In the genomic region with DNA sequence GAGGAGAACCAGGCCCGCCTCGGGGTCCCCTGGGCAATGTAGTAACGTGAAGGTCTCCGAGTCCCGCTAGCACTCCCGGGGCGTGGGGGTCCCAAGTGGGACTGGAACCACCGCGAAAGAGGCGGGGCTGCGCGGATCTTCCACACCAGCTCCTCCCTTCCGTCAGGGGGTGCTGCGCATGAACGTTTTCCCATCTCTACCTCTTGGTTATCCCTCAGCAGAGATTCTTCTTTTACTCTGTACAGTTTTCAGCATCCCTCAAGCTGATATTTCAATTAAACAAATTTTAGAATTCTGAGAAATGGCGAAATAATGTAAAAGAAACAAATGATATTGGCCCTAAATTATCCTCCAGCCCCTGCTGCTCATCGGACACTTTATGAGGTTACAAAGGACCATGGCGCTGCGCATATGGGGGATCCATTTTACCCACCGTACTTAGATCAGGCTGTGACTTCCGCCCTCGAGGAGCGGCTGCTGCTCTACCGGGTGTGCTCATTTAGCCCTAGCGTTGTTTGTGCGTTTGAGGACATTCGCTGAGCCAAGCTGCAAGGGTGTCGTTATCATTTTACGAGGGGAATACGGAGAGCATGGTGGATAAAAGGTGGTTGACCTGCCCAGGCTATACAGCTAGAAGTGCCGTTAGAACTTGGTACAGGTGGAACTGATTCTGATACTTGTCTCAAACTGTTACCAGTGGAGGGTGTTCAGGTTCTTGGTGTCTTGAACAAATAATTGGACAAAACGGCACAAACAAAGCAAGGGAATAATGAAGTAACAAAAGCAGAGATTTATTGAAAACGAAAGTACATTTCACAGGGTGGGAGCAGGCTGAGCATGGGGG, we compare ENCODE assay signal across 1 cellular context.
TF ChIP-seq lines count a peak whose summit lies in the region.

No MANE protein-coding gene starts in this region.

TF ChIP-seq in K562, 482 proteins besides CTCF, POLR2A, EP300 and RAD21 (continued from another document and continues in another):
- TF ChIP-seq, protein P1, sequence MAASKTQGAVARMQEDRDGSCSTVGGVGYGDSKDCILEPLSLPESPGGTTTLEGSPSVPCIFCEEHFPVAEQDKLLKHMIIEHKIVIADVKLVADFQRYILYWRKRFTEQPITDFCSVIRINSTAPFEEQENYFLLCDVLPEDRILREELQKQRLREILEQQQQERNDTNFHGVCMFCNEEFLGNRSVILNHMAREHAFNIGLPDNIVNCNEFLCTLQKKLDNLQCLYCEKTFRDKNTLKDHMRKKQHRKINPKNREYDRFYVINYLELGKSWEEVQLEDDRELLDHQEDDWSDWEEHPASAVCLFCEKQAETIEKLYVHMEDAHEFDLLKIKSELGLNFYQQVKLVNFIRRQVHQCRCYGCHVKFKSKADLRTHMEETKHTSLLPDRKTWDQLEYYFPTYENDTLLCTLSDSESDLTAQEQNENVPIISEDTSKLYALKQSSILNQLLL (CRISPR knock-in tag; IDR thresholded peaks at IDR 0.05; ENCODE audit: borderline replicate concordance): no peak
- TF ChIP-seq SMAD1 (IDR thresholded peaks at IDR 0.05; ENCODE audit: low read depth, low read length, partially characterized antibody) (no peak), ILF3 (IDR thresholded peaks at IDR 0.05; ENCODE audit: borderline replicate concordance) (no peak), JUN (IDR thresholded peaks at IDR 0.05; ENCODE audit: borderline replicate concordance, low read depth, low read length) (no peak), JUN (CRISPR knock-in tag; IDR thresholded peaks at IDR 0.05; ENCODE audit: borderline replicate concordance) (no peak), DACH1 (IDR thresholded peaks at IDR 0.05; ENCODE audit: partially characterized antibody) (no peak), FIP1L1 (IDR thresholded peaks at IDR 0.05; ENCODE audit: low read depth, low read length, poor library complexity, severe bottlenecking) (no peak), SMAD2 (IDR thresholded peaks at IDR 0.05; ENCODE audit: low read depth, low read length) (no peak), KLF6 (CRISPR knock-in tag; IDR thresholded peaks at IDR 0.05; ENCODE audit: borderline replicate concordance) (no peak), PHF8 (IDR thresholded peaks at IDR 0.05; ENCODE audit: borderline replicate concordance, low read length) (peak; percentile 9; the same call in 1 of the 2 replicates), ZNF232 (CRISPR knock-in tag; IDR thresholded peaks at IDR 0.05) (no peak), CREB1 (IDR thresholded peaks at IDR 0.05) (no peak), CREB1 (CRISPR knock-in tag; IDR thresholded peaks at IDR 0.05) (peak; percentile 19; the same call in 1 of the 2 replicates), SP2 (IDR thresholded peaks at IDR 0.05; ENCODE audit: extremely low read depth, low read depth, low read length, poor library complexity, severe bottlenecking) (no peak), ZBTB7A (IDR thresholded peaks at IDR 0.05; ENCODE audit: borderline replicate concordance, control insufficient read depth, low read depth, low read length) (peak; percentile 82; the same call in 1 of the 2 replicates), HDAC6 (IDR thresholded peaks at IDR 0.05; ENCODE audit: low read depth, low read length) (no peak), CEBPB (tag; IDR thresholded peaks at IDR 0.05) (no peak), BDP1 (IDR thresholded peaks at IDR 0.05; ENCODE audit: insufficient read depth, insufficient read length) (no peak), ZNF445 (CRISPR knock-in tag; IDR thresholded peaks at IDR 0.05; ENCODE audit: low read depth) (no peak), ZNF551 (CRISPR knock-in tag; IDR thresholded peaks at IDR 0.05) (no peak), HSF4 (CRISPR knock-in tag; IDR thresholded peaks at IDR 0.05; ENCODE audit: borderline replicate concordance) (no peak), STAT5A (IDR thresholded peaks at IDR 0.05; ENCODE audit: borderline replicate concordance, low read length) (peak; percentile 38; the same call in 1 of the 2 replicates), ZNF134 (CRISPR knock-in tag; conservative IDR thresholded peaks at IDR 0.05) (no peak), MEF2A (IDR thresholded peaks at IDR 0.05; ENCODE audit: control insufficient read depth, low read depth, low read length) (no peak), DPF2 (IDR thresholded peaks at IDR 0.05) (no peak), PPARD (CRISPR knock-in tag; IDR thresholded peaks at IDR 0.05) (no peak), HNRNPLL (IDR thresholded peaks at IDR 0.05; ENCODE audit: low read depth, low read length, poor library complexity, severe bottlenecking) (no peak), DDX20 (tag; IDR thresholded peaks at IDR 0.05; ENCODE audit: low read depth) (0 out of 2 replicates have a peak, but pooled peaks have one; percentile 48), ZNF507 (tag; conservative IDR thresholded peaks at IDR 0.05) (no peak), ELF4 (CRISPR knock-in tag; IDR thresholded peaks at IDR 0.05) (no peak), ADNP (tag; IDR thresholded peaks at IDR 0.05) (no peak), MCM3 (IDR thresholded peaks at IDR 0.05) (no peak), HCFC1 (IDR thresholded peaks at IDR 0.05; ENCODE audit: low read depth, low read length) (peak; percentile 96), SREBF2 (CRISPR knock-in tag; IDR thresholded peaks at IDR 0.05) (no peak), EHMT2 (IDR thresholded peaks at IDR 0.05) (peak; percentile 17; the same call in 1 of the 2 replicates), CBFA2T2 (conservative IDR thresholded peaks at IDR 0.05) (no peak), FOXM1 (IDR thresholded peaks at IDR 0.05; ENCODE audit: low read depth) (no peak), FOXM1 (CRISPR knock-in tag; IDR thresholded peaks at IDR 0.05; ENCODE audit: low read depth) (0 out of 2 replicates have a peak, but pooled peaks have one; percentile 58), ZNF436 (CRISPR knock-in tag; IDR thresholded peaks at IDR 0.05) (no peak), NFRKB (IDR thresholded peaks at IDR 0.05; ENCODE audit: low read depth) (0 out of 2 replicates have a peak, but pooled peaks have one; percentile 51), JUNB (CRISPR knock-in tag; conservative IDR thresholded peaks at IDR 0.05) (no peak), NEUROD1 (IDR thresholded peaks at IDR 0.05; ENCODE audit: borderline replicate concordance, low read depth, low read length, partially characterized antibody) (peak; percentile 13), ZNF282 (CRISPR knock-in tag; IDR thresholded peaks at IDR 0.05) (no peak)
- TF ChIP-seq, protein P2, sequence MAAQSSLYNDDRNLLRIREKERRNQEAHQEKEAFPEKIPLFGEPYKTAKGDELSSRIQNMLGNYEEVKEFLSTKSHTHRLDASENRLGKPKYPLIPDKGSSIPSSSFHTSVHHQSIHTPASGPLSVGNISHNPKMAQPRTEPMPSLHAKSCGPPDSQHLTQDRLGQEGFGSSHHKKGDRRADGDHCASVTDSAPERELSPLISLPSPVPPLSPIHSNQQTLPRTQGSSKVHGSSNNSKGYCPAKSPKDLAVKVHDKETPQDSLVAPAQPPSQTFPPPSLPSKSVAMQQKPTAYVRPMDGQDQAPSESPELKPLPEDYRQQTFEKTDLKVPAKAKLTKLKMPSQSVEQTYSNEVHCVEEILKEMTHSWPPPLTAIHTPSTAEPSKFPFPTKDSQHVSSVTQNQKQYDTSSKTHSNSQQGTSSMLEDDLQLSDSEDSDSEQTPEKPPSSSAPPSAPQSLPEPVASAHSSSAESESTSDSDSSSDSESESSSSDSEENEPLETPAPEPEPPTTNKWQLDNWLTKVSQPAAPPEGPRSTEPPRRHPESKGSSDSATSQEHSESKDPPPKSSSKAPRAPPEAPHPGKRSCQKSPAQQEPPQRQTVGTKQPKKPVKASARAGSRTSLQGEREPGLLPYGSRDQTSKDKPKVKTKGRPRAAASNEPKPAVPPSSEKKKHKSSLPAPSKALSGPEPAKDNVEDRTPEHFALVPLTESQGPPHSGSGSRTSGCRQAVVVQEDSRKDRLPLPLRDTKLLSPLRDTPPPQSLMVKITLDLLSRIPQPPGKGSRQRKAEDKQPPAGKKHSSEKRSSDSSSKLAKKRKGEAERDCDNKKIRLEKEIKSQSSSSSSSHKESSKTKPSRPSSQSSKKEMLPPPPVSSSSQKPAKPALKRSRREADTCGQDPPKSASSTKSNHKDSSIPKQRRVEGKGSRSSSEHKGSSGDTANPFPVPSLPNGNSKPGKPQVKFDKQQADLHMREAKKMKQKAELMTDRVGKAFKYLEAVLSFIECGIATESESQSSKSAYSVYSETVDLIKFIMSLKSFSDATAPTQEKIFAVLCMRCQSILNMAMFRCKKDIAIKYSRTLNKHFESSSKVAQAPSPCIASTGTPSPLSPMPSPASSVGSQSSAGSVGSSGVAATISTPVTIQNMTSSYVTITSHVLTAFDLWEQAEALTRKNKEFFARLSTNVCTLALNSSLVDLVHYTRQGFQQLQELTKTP (IDR thresholded peaks at IDR 0.05; ENCODE audit: low read depth in 1 of 2, partially characterized antibody in 2 of 2): peak; percentile 61 to 88
- TF ChIP-seq, protein P3, sequence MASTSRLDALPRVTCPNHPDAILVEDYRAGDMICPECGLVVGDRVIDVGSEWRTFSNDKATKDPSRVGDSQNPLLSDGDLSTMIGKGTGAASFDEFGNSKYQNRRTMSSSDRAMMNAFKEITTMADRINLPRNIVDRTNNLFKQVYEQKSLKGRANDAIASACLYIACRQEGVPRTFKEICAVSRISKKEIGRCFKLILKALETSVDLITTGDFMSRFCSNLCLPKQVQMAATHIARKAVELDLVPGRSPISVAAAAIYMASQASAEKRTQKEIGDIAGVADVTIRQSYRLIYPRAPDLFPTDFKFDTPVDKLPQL (IDR thresholded peaks at IDR 0.05; ENCODE audit: extremely low read depth, insufficient read length): no peak
- TF ChIP-seq, protein P4, sequence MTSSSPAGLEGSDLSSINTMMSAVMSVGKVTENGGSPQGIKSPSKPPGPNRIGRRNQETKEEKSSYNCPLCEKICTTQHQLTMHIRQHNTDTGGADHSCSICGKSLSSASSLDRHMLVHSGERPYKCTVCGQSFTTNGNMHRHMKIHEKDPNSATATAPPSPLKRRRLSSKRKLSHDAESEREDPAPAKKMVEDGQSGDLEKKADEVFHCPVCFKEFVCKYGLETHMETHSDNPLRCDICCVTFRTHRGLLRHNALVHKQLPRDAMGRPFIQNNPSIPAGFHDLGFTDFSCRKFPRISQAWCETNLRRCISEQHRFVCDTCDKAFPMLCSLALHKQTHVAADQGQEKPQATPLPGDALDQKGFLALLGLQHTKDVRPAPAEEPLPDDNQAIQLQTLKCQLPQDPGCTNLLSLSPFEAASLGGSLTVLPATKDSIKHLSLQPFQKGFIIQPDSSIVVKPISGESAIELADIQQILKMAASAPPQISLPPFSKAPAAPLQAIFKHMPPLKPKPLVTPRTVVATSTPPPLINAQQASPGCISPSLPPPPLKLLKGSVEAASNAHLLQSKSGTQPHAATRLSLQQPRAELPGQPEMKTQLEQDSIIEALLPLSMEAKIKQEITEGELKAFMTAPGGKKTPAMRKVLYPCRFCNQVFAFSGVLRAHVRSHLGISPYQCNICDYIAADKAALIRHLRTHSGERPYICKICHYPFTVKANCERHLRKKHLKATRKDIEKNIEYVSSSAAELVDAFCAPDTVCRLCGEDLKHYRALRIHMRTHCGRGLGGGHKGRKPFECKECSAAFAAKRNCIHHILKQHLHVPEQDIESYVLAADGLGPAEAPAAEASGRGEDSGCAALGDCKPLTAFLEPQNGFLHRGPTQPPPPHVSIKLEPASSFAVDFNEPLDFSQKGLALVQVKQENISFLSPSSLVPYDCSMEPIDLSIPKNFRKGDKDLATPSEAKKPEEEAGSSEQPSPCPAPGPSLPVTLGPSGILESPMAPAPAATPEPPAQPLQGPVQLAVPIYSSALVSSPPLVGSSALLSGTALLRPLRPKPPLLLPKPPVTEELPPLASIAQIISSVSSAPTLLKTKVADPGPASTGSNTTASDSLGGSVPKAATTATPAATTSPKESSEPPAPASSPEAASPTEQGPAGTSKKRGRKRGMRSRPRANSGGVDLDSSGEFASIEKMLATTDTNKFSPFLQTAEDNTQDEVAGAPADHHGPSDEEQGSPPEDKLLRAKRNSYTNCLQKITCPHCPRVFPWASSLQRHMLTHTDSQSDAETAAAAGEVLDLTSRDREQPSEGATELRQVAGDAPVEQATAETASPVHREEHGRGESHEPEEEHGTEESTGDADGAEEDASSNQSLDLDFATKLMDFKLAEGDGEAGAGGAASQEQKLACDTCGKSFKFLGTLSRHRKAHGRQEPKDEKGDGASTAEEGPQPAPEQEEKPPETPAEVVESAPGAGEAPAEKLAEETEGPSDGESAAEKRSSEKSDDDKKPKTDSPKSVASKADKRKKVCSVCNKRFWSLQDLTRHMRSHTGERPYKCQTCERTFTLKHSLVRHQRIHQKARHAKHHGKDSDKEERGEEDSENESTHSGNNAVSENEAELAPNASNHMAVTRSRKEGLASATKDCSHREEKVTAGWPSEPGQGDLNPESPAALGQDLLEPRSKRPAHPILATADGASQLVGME (CRISPR knock-in tag; IDR thresholded peaks at IDR 0.05): no peak
- TF ChIP-seq, protein P5, sequence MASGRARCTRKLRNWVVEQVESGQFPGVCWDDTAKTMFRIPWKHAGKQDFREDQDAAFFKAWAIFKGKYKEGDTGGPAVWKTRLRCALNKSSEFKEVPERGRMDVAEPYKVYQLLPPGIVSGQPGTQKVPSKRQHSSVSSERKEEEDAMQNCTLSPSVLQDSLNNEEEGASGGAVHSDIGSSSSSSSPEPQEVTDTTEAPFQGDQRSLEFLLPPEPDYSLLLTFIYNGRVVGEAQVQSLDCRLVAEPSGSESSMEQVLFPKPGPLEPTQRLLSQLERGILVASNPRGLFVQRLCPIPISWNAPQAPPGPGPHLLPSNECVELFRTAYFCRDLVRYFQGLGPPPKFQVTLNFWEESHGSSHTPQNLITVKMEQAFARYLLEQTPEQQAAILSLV (tag; IDR thresholded peaks at IDR 0.05): no peak
- TF ChIP-seq, protein P6, sequence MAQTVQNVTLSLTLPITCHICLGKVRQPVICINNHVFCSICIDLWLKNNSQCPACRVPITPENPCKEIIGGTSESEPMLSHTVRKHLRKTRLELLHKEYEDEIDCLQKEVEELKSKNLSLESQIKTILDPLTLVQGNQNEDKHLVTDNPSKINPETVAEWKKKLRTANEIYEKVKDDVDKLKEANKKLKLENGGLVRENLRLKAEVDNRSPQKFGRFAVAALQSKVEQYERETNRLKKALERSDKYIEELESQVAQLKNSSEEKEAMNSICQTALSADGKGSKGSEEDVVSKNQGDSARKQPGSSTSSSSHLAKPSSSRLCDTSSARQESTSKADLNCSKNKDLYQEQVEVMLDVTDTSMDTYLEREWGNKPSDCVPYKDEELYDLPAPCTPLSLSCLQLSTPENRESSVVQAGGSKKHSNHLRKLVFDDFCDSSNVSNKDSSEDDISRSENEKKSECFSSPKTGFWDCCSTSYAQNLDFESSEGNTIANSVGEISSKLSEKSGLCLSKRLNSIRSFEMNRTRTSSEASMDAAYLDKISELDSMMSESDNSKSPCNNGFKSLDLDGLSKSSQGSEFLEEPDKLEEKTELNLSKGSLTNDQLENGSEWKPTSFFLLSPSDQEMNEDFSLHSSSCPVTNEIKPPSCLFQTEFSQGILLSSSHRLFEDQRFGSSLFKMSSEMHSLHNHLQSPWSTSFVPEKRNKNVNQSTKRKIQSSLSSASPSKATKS (CRISPR knock-in tag; IDR thresholded peaks at IDR 0.05): no peak
- TF ChIP-seq, protein P7, sequence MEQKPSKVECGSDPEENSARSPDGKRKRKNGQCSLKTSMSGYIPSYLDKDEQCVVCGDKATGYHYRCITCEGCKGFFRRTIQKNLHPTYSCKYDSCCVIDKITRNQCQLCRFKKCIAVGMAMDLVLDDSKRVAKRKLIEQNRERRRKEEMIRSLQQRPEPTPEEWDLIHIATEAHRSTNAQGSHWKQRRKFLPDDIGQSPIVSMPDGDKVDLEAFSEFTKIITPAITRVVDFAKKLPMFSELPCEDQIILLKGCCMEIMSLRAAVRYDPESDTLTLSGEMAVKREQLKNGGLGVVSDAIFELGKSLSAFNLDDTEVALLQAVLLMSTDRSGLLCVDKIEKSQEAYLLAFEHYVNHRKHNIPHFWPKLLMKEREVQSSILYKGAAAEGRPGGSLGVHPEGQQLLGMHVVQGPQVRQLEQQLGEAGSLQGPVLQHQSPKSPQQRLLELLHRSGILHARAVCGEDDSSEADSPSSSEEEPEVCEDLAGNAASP (IDR thresholded peaks at IDR 0.05): no peak
